8 cellular contexts compared by ENCODE assay signal in the genomic region with DNA sequence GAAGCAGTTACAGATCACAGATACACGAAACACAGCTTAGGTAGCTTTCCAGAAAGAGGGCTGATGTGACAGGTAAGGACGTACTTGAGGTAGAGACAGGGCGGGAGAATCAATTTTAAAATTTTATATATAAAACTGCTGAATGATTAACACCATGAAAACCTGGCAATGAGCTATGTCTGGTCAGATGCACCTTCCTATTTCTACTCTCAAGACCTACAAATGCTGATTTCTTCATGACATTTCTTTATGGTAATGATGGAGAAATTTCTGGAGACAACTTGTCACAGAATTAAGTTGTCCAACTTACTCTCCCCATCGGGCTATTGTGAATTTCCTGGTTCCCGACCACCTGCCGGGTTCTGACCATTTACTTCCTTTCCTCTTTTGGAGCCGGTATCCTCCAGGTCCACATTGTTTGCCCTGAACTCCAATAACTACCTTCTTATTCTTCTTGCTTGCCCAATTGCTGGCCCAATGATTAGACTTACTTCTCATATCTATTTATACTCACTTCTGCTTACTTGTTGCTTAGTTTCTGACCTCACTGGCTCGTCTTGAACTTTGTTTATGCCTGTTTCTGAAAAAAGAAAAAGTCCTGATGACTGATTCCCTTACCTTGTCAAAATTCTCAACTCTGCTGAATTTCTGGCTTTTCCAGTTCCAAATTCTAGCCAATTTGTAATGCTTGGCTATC. TPM values are rescaled to one million over a fixed set of nuclear protein-coding genes. Genes with fewer than 3 reads are reported as not detected.
DNase-seq lines count a peak whose midpoint lies in the region; ATAC-seq and TF ChIP-seq lines count a peak whose summit lies in the region.

No MANE protein-coding gene starts in this region.

- TF ChIP-seq POLR2A in ovary (IDR thresholded peaks at IDR 0.05), result no peak

- ATAC-seq in GM18867 (IDR thresholded peaks at IDR 0.05; ENCODE audit: unreplicated experiment) (peak; percentile 98), HG02571 (IDR thresholded peaks at IDR 0.05; ENCODE audit: unreplicated experiment) (peak; percentile 93), HG03558 (IDR thresholded peaks at IDR 0.05; ENCODE audit: extremely low read depth, unreplicated experiment) (peak; percentile 91)

- H3K27me3 ChIP-seq in muscle layer of duodenum (ENCODE audit: low read depth, low read length) (no peaks in the 10 kb centered on the region), ovary (no peaks in the 10 kb centered on the region)

- H3K27ac ChIP-seq in muscle layer of duodenum (ENCODE audit: low read length) (peak overlapping the region; percentile 43), ovary (no peak overlapping the region)

- intact Hi-C loops in ovary (cut with DNase I), result loop anchor here in 1 of 4 donors (5.0 kb wide), 1 partner anchor 369 kb away; a partner anchor contains a TSS

- no peaks in the 10 kb centered on the region for H3K36me3 ChIP-seq in muscle layer of duodenum (ENCODE audit: control insufficient read depth in 1 of 2, insufficient read depth in 2 of 2, low read length in 2 of 2)
- H3K36me3 ChIP-seq in ovary, result no peaks in the 10 kb centered on the region

- H3K4me1 ChIP-seq in muscle layer of duodenum (ENCODE audit: control insufficient read depth in 1 of 2, insufficient read depth in 2 of 2, low read length in 2 of 2) (no peaks in the 10 kb centered on the region), ovary (ENCODE audit: insufficient read depth) (no peaks in the 10 kb centered on the region)

- H3K4me3 ChIP-seq in muscle layer of duodenum (ENCODE audit: low read depth in 1 of 2, low read length in 2 of 2) (no peak overlapping the region), ovary (no peak overlapping the region)

- no peak for TF ChIP-seq EP300 in ovary (IDR thresholded peaks at IDR 0.05)

- no peak for TF ChIP-seq CTCF in ovary (IDR thresholded peaks at IDR 0.05)

- 85 to 92% (median 90%) methylated on average over 8 of the region's 8 CpGs for WGBS in ovary, 3 donors

- DNase-seq in DMS114 treated with DMSO at 0.1 percent for 48 hours (lab: John Stamatoyannopoulos, UW; ENCODE audit: unreplicated experiment), result no peak
- no peak for DNase-seq in NCI-H2107 (lab: John Stamatoyannopoulos, UW)
- no peak for DNase-seq in ovary
- no peak for DNase-seq in HT-29 (ENCODE audit: low spot score)

- no peaks in the 10 kb centered on the region for H3K9me3 ChIP-seq in muscle layer of duodenum (ENCODE audit: control insufficient read depth in 1 of 2, low read length in 2 of 2)
- no peaks in the 10 kb centered on the region for H3K9me3 ChIP-seq in ovary

RNA-seq across cellular contexts. Expression of a gene that starts 12.8 kb away (rescaled TPM):
- total RNA-seq in ovary, result 10 to 100 TPM; 24.8 to 60.3 (median 33.0) TPM
- polyA plus RNA-seq in ovary, result 10 to 100 TPM in 1 of 2 donors, 1 to 10 TPM in 1; 9.0 to 17.5 TPM
- total RNA-seq in HT-29 (2014; rRNA removed; shearing (Covaris generic)), result 19.1 and 29.3 TPM in 2 replicates
